In the genomic region with DNA sequence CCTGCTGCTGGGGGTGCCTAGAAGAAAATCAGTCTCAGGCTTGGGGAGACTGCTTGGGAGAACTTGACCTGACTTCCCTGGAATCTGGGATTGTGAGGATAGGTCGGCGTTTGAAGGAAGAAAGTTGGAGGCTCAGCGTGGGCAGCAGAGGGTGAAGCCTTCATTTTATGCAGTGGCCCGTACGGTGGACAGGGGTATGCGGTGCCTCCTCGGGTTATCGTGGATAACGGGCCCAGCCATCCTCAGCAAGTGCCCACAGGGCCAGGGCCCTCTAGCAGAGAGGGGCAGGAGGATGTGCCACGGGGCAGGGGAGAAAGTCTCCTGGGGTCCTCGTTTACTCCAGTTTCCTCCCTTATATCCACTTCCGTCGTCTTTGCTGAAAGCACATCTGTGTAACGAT, we compare ENCODE assay signal across 17 cellular contexts.
"Had no signal": no experiment of that assay in that cellular context is flagged by ENCODE, and none has a peak within 500 bp of the region (broad histone marks: within the 10 kb centered on the region; RNA-seq: fewer than 3 reads in every experiment).

No MANE protein-coding gene starts in this region.

- H3K27ac ChIP-seq: left lung, lower lobe of right lung, pancreas, right atrium auricular region, sigmoid colon, spleen, stomach, testis, thyroid gland, transverse colon, upper lobe of left lung, vagina had no signal

- H3K27me3 ChIP-seq: left lung, pancreas, right atrium auricular region, sigmoid colon, spleen, stomach, testis, thyroid gland, transverse colon, upper lobe of left lung, vagina had no signal

- H3K9me3 Mint-ChIP-seq: immature natural killer cell; naive thymus-derived CD8-positive, alpha-beta T cell; nephron; neural crest cell; stimulated activated memory B cell treated with anti-CD40 and anti-IgM and Interleukin-4, amounts not matched to agents 10 μg/mL and 1 μg/mL and 100 μg/mL, for 72 hours had no signal

- H3K4me1 ChIP-seq: left lung, pancreas, sigmoid colon, testis, thyroid gland, transverse colon, vagina had no signal

- H3K4me1 Mint-ChIP-seq: stimulated activated memory B cell treated with anti-CD40 and anti-IgM and Interleukin-4, amounts not matched to agents 10 μg/mL and 1 μg/mL and 100 μg/mL, for 72 hours had no signal

- H3K4me3 ChIP-seq: left lung, lower lobe of right lung, pancreas, right atrium auricular region, sigmoid colon, spleen, stomach, testis, thyroid gland, transverse colon, upper lobe of left lung, vagina had no signal

- H3K4me3 Mint-ChIP-seq: immature natural killer cell; naive thymus-derived CD8-positive, alpha-beta T cell; nephron; neural crest cell; stimulated activated memory B cell treated with anti-CD40 and anti-IgM and Interleukin-4, amounts not matched to agents 10 μg/mL and 1 μg/mL and 100 μg/mL, for 72 hours had no signal

- H3K27me3 Mint-ChIP-seq: naive thymus-derived CD8-positive, alpha-beta T cell; stimulated activated memory B cell treated with anti-CD40 and anti-IgM and Interleukin-4, amounts not matched to agents 10 μg/mL and 1 μg/mL and 100 μg/mL, for 72 hours had no signal

- H3K9me3 ChIP-seq: left lung, lower lobe of right lung, pancreas, right atrium auricular region, sigmoid colon, spleen, stomach, testis, thyroid gland, transverse colon, upper lobe of left lung, vagina had no signal

- ATAC-seq: stimulated activated memory B cell treated with anti-CD40 and anti-IgM and Interleukin-4, amounts not matched to agents 10 μg/mL and 1 μg/mL and 100 μg/mL, for 72 hours had no signal

- H3K36me3 ChIP-seq: pancreas, right atrium auricular region, thyroid gland, transverse colon, vagina had no signal

- H3K27ac Mint-ChIP-seq: naive thymus-derived CD8-positive, alpha-beta T cell; nephron; stimulated activated memory B cell treated with anti-CD40 and anti-IgM and Interleukin-4, amounts not matched to agents 10 μg/mL and 1 μg/mL and 100 μg/mL, for 72 hours had no signal
